ENCODE assay signal across 9 cellular contexts in genomic region chr19:29262085-29262484, GRCh38.
"Had no signal": no experiment of that assay in that cellular context is flagged by ENCODE, and none has a peak within 500 bp of the region (broad histone marks: within the 10 kb centered on the region; RNA-seq: fewer than 3 reads in every experiment).

No MANE protein-coding gene starts in this region.

- H3K4me2 ChIP-seq: GM23338, KMS-11 had no signal

- H3K4me3 ChIP-seq: GM23338 had no signal

- ATAC-seq: GM23338 had no signal

- FAIRE-seq: H1, H54, HTR-8/SVneo had no signal

- DNase-seq: H9, HCEC 1CT, HFFc6, KBM-7 had no signal

- H3K27ac ChIP-seq: KMS-11 had no signal
